In genomic region chr9:16119861-16120641, GRCh38 we compare ENCODE assay signal across 22 cellular contexts.
DNase-seq lines count a peak whose midpoint lies in the region; ATAC-seq, FAIRE-seq and TF ChIP-seq lines count a peak whose summit lies in the region.
"Had no signal": no experiment of that assay in that cellular context is flagged by ENCODE, and none has a peak within 500 bp of the region (broad histone marks: within the 10 kb centered on the region; RNA-seq: fewer than 3 reads in every experiment).

No MANE protein-coding gene starts in this region.

- peak overlapping the region; percentile 93 for H3K27ac Mint-ChIP-seq in chondrocyte (ENCODE audit: unreplicated experiment)
- H3K27ac Mint-ChIP-seq: activated naive CD8-positive, alpha-beta T cell treated with anti-CD3 and anti-CD28 coated beads, Interleukin-2, amount 50 U/mL, for 24 hours; activated T-cell treated with anti-CD3 and anti-CD28 coated beads, Interleukin-2, amount 50 U/mL, for 24 hours; B cell; dendritic cell treated with granulocyte-macrophage colony-stimulating factor and Interleukin-4, amounts not matched to agents 40 ng/mL and 50 ng/mL, for 4 days had no signal

- no peak for TF ChIP-seq POLR2A in adrenal gland (IDR thresholded peaks at IDR 0.05)

- no peaks in the 10 kb centered on the region for H3K9me3 Mint-ChIP-seq in chondrocyte (ENCODE audit: low read depth)
- H3K9me3 Mint-ChIP-seq: activated naive CD8-positive, alpha-beta T cell treated with anti-CD3 and anti-CD28 coated beads, Interleukin-2, amount 50 U/mL, for 24 hours; activated T-cell treated with anti-CD3 and anti-CD28 coated beads, Interleukin-2, amount 50 U/mL, for 24 hours; dendritic cell treated with granulocyte-macrophage colony-stimulating factor and Interleukin-4, amounts not matched to agents 40 ng/mL and 50 ng/mL, for 4 days had no signal

- H3K79me2 ChIP-seq in mesendoderm (ENCODE audit: control insufficient read depth, insufficient read depth, low read length), result no peaks in the 10 kb centered on the region

- H3K36me3 ChIP-seq in HUES64 (ENCODE audit: insufficient read depth, low read length) (no peaks in the 10 kb centered on the region), mesendoderm (ENCODE audit: control insufficient read depth, insufficient read depth, low read length) (no peaks in the 10 kb centered on the region), adrenal gland (replicated peaks in 1 of 2) (no peaks in the 10 kb centered on the region)
- H3K36me3 ChIP-seq: esophagus squamous epithelium, Peyer's patch had no signal

- H3K4me1 Mint-ChIP-seq in chondrocyte (ENCODE audit: low read depth), result peaks cover 43% of the 10 kb centered on the region
- H3K4me1 Mint-ChIP-seq: B cell had no signal

- no peak overlapping the region for H2AK5ac ChIP-seq in mesendoderm (ENCODE audit: low read length)

- H3K56ac ChIP-seq in mesendoderm (ENCODE audit: low read length), result no peak overlapping the region

- H3K27me3 Mint-ChIP-seq in chondrocyte (ENCODE audit: low read depth), result no peaks in the 10 kb centered on the region
- H3K27me3 Mint-ChIP-seq: activated naive CD8-positive, alpha-beta T cell treated with anti-CD3 and anti-CD28 coated beads, Interleukin-2, amount 50 U/mL, for 24 hours; activated T-cell treated with anti-CD3 and anti-CD28 coated beads, Interleukin-2, amount 50 U/mL, for 24 hours; B cell; dendritic cell treated with granulocyte-macrophage colony-stimulating factor and Interleukin-4, amounts not matched to agents 40 ng/mL and 50 ng/mL, for 4 days had no signal

- WGBS in HUES64, result 87% methylated on average over 8 of the region's 8 CpGs
- no CpG with 5 or more reads among the region's 8 CpGs for WGBS in mesendoderm (ENCODE audit: extremely low coverage, insufficient coverage, low lambda C conversion rate)
- WGBS in adrenal gland, 4 donors, result 67 to 76% (median 72%) methylated on average over 8 of the region's 8 CpGs

- TF ChIP-seq CTCF in AG10803 (conservative IDR thresholded peaks at IDR 0.05; ENCODE audit: low read length) (no peak), chondrocyte (IDR thresholded peaks at IDR 0.05) (no peak), adrenal gland (IDR thresholded peaks at IDR 0.05) (no peak)

- peak; percentile 64 for DNase-seq in AG10803 (ENCODE audit: low read depth)
- no peak for DNase-seq in chondrocyte (ENCODE audit: low spot score)
- DNase-seq in mesendoderm, result peak; percentile 44
- DNase-seq in urothelium cell line (ENCODE audit: low spot score), result no peak
- no peak for DNase-seq in Right ventricle myocardium superior
- no peak for DNase-seq in adrenal gland
- DNase-seq: activated CD4-positive, alpha-beta T cell treated with anti-CD3 and anti-CD28 coated beads for 48 hours; activated naive CD8-positive, alpha-beta T cell treated with anti-CD3 and anti-CD28 coated beads, Interleukin-2, amount 50 U/mL, for 24 hours; activated T-cell treated with anti-CD3 and anti-CD28 coated beads, Interleukin-2, amount 50 U/mL, for 24 hours; DMS79 treated with DMSO at 0.1 percent for 48 hours; esophagus squamous epithelium; Karpas-422; NCI-H1694 treated with DMSO at 0.1 percent for 48 hours; NCI-H524 treated with DMSO at 0.1 percent for 48 hours; Peyer's patch; stimulated activated CD4-positive, alpha-beta T cell treated with anti-CD3 and anti-CD28 coated beads, Interleukin-12 subunit alpha, Interleukin-12 subunit beta, amount 100 ng/mL, for 4 hours; T-helper 2 cell had no signal

- FAIRE-seq in urothelium cell line (lab: Jason Lieb, UNC), result no peak
- FAIRE-seq: GM12878 had no signal

- no peak for ATAC-seq in Right ventricle myocardium superior (ENCODE audit: poor library complexity)
- no peak for ATAC-seq in GM21619 (IDR thresholded peaks at IDR 0.05; ENCODE audit: unreplicated experiment)
- ATAC-seq: activated naive CD8-positive, alpha-beta T cell treated with anti-CD3 and anti-CD28 coated beads, Interleukin-2, amount 50 U/mL, for 24 hours; GM12878 had no signal

- H4K8ac ChIP-seq in mesendoderm (ENCODE audit: low read depth, low read length), result no peak overlapping the region

- peak overlapping the region; percentile 26; the same call in 1 of the 2 replicates for H3K27ac ChIP-seq in HUES64 (ENCODE audit: low read depth, low read length)
- no peak overlapping the region for H3K27ac ChIP-seq in mesendoderm (ENCODE audit: low read depth, low read length)
- H3K27ac ChIP-seq in adrenal gland, result no peak overlapping the region
- H3K27ac ChIP-seq: esophagus squamous epithelium, Peyer's patch had no signal

- H3K9me3 ChIP-seq in HUES64 (ENCODE audit: insufficient read depth, low read depth, low read length) (no peaks in the 10 kb centered on the region), adrenal gland (replicated peaks in 1 of 3) (no peaks in the 10 kb centered on the region)
- H3K9me3 ChIP-seq: esophagus squamous epithelium, Peyer's patch had no signal

- no peak overlapping the region for H3K9ac ChIP-seq in HUES64 (ENCODE audit: low read depth, low read length)
- no peak overlapping the region for H3K9ac ChIP-seq in mesendoderm (ENCODE audit: low read length)

- no peak overlapping the region for H3K4ac ChIP-seq in mesendoderm (ENCODE audit: low read depth, low read length)

- H2BK120ac ChIP-seq in mesendoderm (ENCODE audit: low read depth, low read length), result no peak overlapping the region

- peaks cover 12% of the 10 kb centered on the region; the same call in 1 of the 2 replicates for H3K4me1 ChIP-seq in HUES64 (ENCODE audit: insufficient read depth, low read length)
- peaks cover 2% of the 10 kb centered on the region for H3K4me1 ChIP-seq in mesendoderm (ENCODE audit: control insufficient read depth, low read depth, low read length)
- H3K4me1 ChIP-seq in adrenal gland (replicated peaks in 1 of 2), result no peaks in the 10 kb centered on the region
- H3K4me1 ChIP-seq: esophagus squamous epithelium, Peyer's patch had no signal

- no peak overlapping the region for H3K4me2 ChIP-seq in mesendoderm (ENCODE audit: low read length)

- H3K23ac ChIP-seq in mesendoderm (ENCODE audit: low read length), result no peak overlapping the region

- H2BK15ac ChIP-seq in mesendoderm (replicated peaks; ENCODE audit: low read depth), result no peak overlapping the region

- H3K18ac ChIP-seq in mesendoderm (ENCODE audit: low read length), result no peak overlapping the region

- H2BK5ac ChIP-seq in mesendoderm (ENCODE audit: low read length), result no peak overlapping the region

- no peaks in the 10 kb centered on the region for H3K36me3 Mint-ChIP-seq in chondrocyte (ENCODE audit: low read depth)

- peak overlapping the region; percentile 16 for H3K4me3 Mint-ChIP-seq in chondrocyte (ENCODE audit: unreplicated experiment)
- H3K4me3 Mint-ChIP-seq: activated naive CD8-positive, alpha-beta T cell treated with anti-CD3 and anti-CD28 coated beads, Interleukin-2, amount 50 U/mL, for 24 hours; activated T-cell treated with anti-CD3 and anti-CD28 coated beads, Interleukin-2, amount 50 U/mL, for 24 hours; B cell; dendritic cell treated with granulocyte-macrophage colony-stimulating factor and Interleukin-4, amounts not matched to agents 40 ng/mL and 50 ng/mL, for 4 days had no signal

- H3K4me3 ChIP-seq in AG10803 (ENCODE audit: low read length), result no peak overlapping the region
- H3K4me3 ChIP-seq in HUES64 (ENCODE audit: low read length), result no peak overlapping the region
- H3K4me3 ChIP-seq in mesendoderm (ENCODE audit: low read length), result no peak overlapping the region
- H3K4me3 ChIP-seq in adrenal gland, result no peak overlapping the region
- H3K4me3 ChIP-seq: esophagus squamous epithelium, GM12878, Peyer's patch had no signal

- intact Hi-C loops in Right ventricle myocardium superior (cut with DNase I), result no loop called here
- intact Hi-C loops in adrenal gland (cut with DNase I), result no loop called here

- H3K79me1 ChIP-seq in mesendoderm (ENCODE audit: low read length), result no peaks in the 10 kb centered on the region

- no peak overlapping the region for H4K5ac ChIP-seq in mesendoderm (ENCODE audit: low read length)

- H3K27me3 ChIP-seq in HUES64 (ENCODE audit: insufficient read depth, low read length), result no peaks in the 10 kb centered on the region
- no peaks in the 10 kb centered on the region for H3K27me3 ChIP-seq in mesendoderm (ENCODE audit: insufficient read depth, low read length, poor library complexity)
- H3K27me3 ChIP-seq in adrenal gland, result no peaks in the 10 kb centered on the region
- H3K27me3 ChIP-seq: esophagus squamous epithelium, Peyer's patch had no signal

Comparison
In these comparisons a context has a peak if more than half of its experiments do, and no peak if none do; other contexts are left out.
1. DNase-seq: peak in AG10803 (single experiment) and mesendoderm (single experiment); none in chondrocyte (single experiment), urothelium cell line (single experiment), Right ventricle myocardium superior (single experiment) and adrenal gland (0 of 7).